ENCODE assay signal across 14 cellular contexts in genomic region chrX:116318672-116319071, GRCh38.
"Had no signal": no experiment of that assay in that cellular context is flagged by ENCODE, and none has a peak within 500 bp of the region (broad histone marks: within the 10 kb centered on the region; RNA-seq: fewer than 3 reads in every experiment).

No MANE protein-coding gene starts in this region.

- H3K9me3 ChIP-seq: adrenal gland, pancreas had no signal

- DNase-seq: activated CD4-positive, alpha-beta T cell treated with anti-CD3 and anti-CD28 coated beads for 4 hours; activated CD8-positive, alpha-beta T cell treated with anti-CD3 and anti-CD28 coated beads for 36 hours; activated effector memory CD4-positive, alpha-beta T cell treated with anti-CD3 and anti-CD28 coated beads, Interleukin-2, amount 50 U/mL, for 16 hours; activated T-cell treated with anti-CD3 and anti-CD28 coated beads, Interleukin-2, amount 50 U/mL, for 4 hours; adrenal gland; effector CD8-positive, alpha-beta T cell; foreskin melanocyte; naive B cell; pancreas; stimulated activated CD4-positive, alpha-beta T cell treated with anti-CD3 and anti-CD28 coated beads, Interleukin-15, amount 100 ng/mL, for 24 hours; stimulated activated CD4-positive, alpha-beta T cell treated with anti-CD3 and anti-CD28 coated beads, Interleukin-4, amount 100 ng/mL, for 1 hour; stimulated activated naive CD4-positive, alpha-beta T cell; T-helper 17 cell had no signal

- H3K4me3 ChIP-seq: adrenal gland, pancreas had no signal

- H3K27me3 ChIP-seq: pancreas had no signal

- FAIRE-seq: endothelial cell of umbilical vein had no signal

- H3K27ac ChIP-seq: adrenal gland, pancreas had no signal

- H3K4me1 ChIP-seq: adrenal gland, pancreas had no signal

- H3K36me3 ChIP-seq: adrenal gland, pancreas had no signal

- ATAC-seq: activated CD8-positive, alpha-beta T cell treated with anti-CD3 and anti-CD28 coated beads for 36 hours; activated T-cell treated with anti-CD3 and anti-CD28 coated beads, Interleukin-2, amount 50 U/mL, for 4 hours; pancreas; T-helper 17 cell had no signal
